Comparison of ENCODE assay signal across 24 cellular contexts in the genomic region with DNA sequence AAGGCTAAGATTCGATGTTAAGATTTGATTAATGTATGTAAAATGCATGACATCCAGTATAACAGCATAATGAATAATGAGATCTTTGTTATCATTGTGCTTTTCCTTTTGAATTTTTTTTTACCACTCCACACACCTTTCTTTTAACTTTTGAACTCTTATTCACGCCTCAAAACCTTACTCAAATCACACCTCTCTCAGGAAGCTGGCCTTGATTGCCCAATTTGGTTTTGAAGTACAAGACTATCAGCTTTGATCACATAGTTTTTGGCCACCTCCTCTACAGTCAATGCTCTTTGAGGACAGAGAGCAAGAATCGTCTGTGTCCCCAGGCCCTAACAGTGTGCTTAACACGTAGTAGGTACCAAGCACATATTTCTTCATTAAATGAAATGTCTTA. TPM values are rescaled to one million over a fixed set of nuclear protein-coding genes. Genes with fewer than 3 reads are reported as not detected.
"Had no signal": no experiment of that assay in that cellular context is flagged by ENCODE, and none has a peak within 500 bp of the region (broad histone marks: within the 10 kb centered on the region; RNA-seq: fewer than 3 reads in every experiment).

No MANE protein-coding gene starts in this region.

- H3K27me3 ChIP-seq: esophagus squamous epithelium, gastrocnemius medialis had no signal

- H3K9me3 Mint-ChIP-seq: dendritic cell treated with granulocyte-macrophage colony-stimulating factor and Interleukin-4, amounts not matched to agents 40 ng/mL and 50 ng/mL, for 4 days; effector memory CD8-positive, alpha-beta T cell; endodermal cell; mesothelial cell of epicardium had no signal

- DNase-seq: cortex of kidney; effector CD8-positive, alpha-beta T cell; effector memory CD8-positive, alpha-beta T cell; endodermal cell; erythroblast; esophagus squamous epithelium; foreskin fibroblast; foreskin melanocyte; gastrocnemius medialis; glutamatergic neuron; head of caudate nucleus; heart right ventricle; hippocampal formation; left cardiac atrium; left lung; left ventricle myocardium superior; lower lobe of right lung; mesenchymal stem cell; mucosa of descending colon had no signal

- H3K27ac Mint-ChIP-seq: dendritic cell treated with granulocyte-macrophage colony-stimulating factor and Interleukin-4, amounts not matched to agents 40 ng/mL and 50 ng/mL, for 4 days; effector memory CD8-positive, alpha-beta T cell; endodermal cell; mesothelial cell of epicardium had no signal

- H3K4me3 Mint-ChIP-seq: dendritic cell treated with granulocyte-macrophage colony-stimulating factor and Interleukin-4, amounts not matched to agents 40 ng/mL and 50 ng/mL, for 4 days; effector memory CD8-positive, alpha-beta T cell; endodermal cell; mesothelial cell of epicardium had no signal

- H3K4me3 ChIP-seq: esophagus squamous epithelium, gastrocnemius medialis, heart right ventricle, left lung, lower lobe of right lung, mucosa of descending colon had no signal

- H3K36me3 Mint-ChIP-seq: mesothelial cell of epicardium had no signal

- H3K36me3 ChIP-seq: esophagus squamous epithelium, gastrocnemius medialis, heart right ventricle, left lung, lower lobe of right lung had no signal

- H3K4me1 Mint-ChIP-seq: mesothelial cell of epicardium had no signal

- H3K4me1 ChIP-seq: heart right ventricle, left lung, lower lobe of right lung had no signal

- H3K27ac ChIP-seq: epithelial cell of prostate, gastrocnemius medialis, heart right ventricle, left lung, lower lobe of right lung had no signal

- H3K9me3 ChIP-seq: esophagus squamous epithelium, gastrocnemius medialis, heart right ventricle, left lung, lower lobe of right lung, mucosa of descending colon had no signal

RNA-seq across cellular contexts. Expression of a gene that starts 29.9 kb away (rescaled TPM):
- total RNA-seq: dermis microvascular lymphatic vessel endothelial cell, endodermal cell, mesenteric fat pad had no signal
